Comparison of ENCODE assay signal across 20 cellular contexts in genomic region chr6:42429836-42430235, GRCh38. TPM values are rescaled to one million over a fixed set of nuclear protein-coding genes. Genes with fewer than 3 reads are reported as not detected.
DNase-seq lines count a peak whose midpoint lies in the region; ATAC-seq and TF ChIP-seq lines count a peak whose summit lies in the region.
"Had no signal": no experiment of that assay in that cellular context is flagged by ENCODE, and none has a peak within 500 bp of the region (broad histone marks: within the 10 kb centered on the region; RNA-seq: fewer than 3 reads in every experiment).

No MANE protein-coding gene starts in this region.

- peak overlapping the region; percentile 84 for H3K27ac Mint-ChIP-seq in activated naive CD4-positive, alpha-beta T cell treated with anti-CD3 and anti-CD28 coated beads, Interleukin-2, amount 50 U/mL, for 24 hours
- H3K27ac Mint-ChIP-seq in activated naive CD4-positive, alpha-beta T cell treated with anti-CD3 and anti-CD28 coated beads, Interleukin-2, amount 50 U/mL, for 72 hours = peak overlapping the region in 1 of 2 donors; percentile 89
- peak overlapping the region; percentile 94 to 96 for H3K27ac Mint-ChIP-seq in T-cell
- H3K27ac Mint-ChIP-seq: nephron progenitor cell had no signal

- intact Hi-C loops in spleen (cut with DNase I; ENCODE audit: low total_unique reads) = no loop called here

- H3K9me3 Mint-ChIP-seq in activated naive CD4-positive, alpha-beta T cell treated with anti-CD3 and anti-CD28 coated beads, Interleukin-2, amount 50 U/mL, for 24 hours = peaks cover 7% of the 10 kb centered on the region
- peaks cover 7 to 12% of the 10 kb centered on the region in 2 donors for H3K9me3 Mint-ChIP-seq in activated naive CD4-positive, alpha-beta T cell treated with anti-CD3 and anti-CD28 coated beads, Interleukin-2, amount 50 U/mL, for 72 hours
- peaks cover 0 to 12% (median 8%) of the 10 kb centered on the region in 3 donors for H3K9me3 Mint-ChIP-seq in T-cell

- no peak for DNase-seq in activated naive CD4-positive, alpha-beta T cell treated with anti-CD3 and anti-CD28 coated beads, Interleukin-2, amount 50 U/mL, for 72 hours (ENCODE audit: low spot score in 2 of 2)
- DNase-seq in T-cell (no peak), spleen (peak; percentile 30), NCI-H1048 (lab: John Stamatoyannopoulos, UW) (no peak), hypothalamus (lab: John Stamatoyannopoulos, UW) (no peak)
- DNase-seq: ACHN, C1 segment of cervical spinal cord, dermis blood vessel endothelial cell, GF-D8, left colon, MV-4-11, NCI-H1694 treated with DMSO at 0.1 percent for 48 hours, NCI-H226, NCI-H774, nephron progenitor cell had no signal

- peak overlapping the region; percentile 77 for H3K4me3 Mint-ChIP-seq in activated naive CD4-positive, alpha-beta T cell treated with anti-CD3 and anti-CD28 coated beads, Interleukin-2, amount 50 U/mL, for 24 hours
- H3K4me3 Mint-ChIP-seq in T-cell = peak overlapping the region in 1 of 3 donors; percentile 75
- H3K4me3 Mint-ChIP-seq: nephron progenitor cell had no signal

- H3K27ac ChIP-seq in spleen = peak overlapping the region in 3 of 8 donors; percentile 67 to 77 (median 67)
- H3K27ac ChIP-seq: cardiac muscle cell, KMS-11 had no signal

- peaks cover 0 to 20% (median 16%) of the 10 kb centered on the region in 8 donors for H3K9me3 ChIP-seq in spleen

- H3K36me3 Mint-ChIP-seq in activated naive CD4-positive, alpha-beta T cell treated with anti-CD3 and anti-CD28 coated beads, Interleukin-2, amount 50 U/mL, for 24 hours = peaks cover 17% of the 10 kb centered on the region
- H3K36me3 Mint-ChIP-seq in activated naive CD4-positive, alpha-beta T cell treated with anti-CD3 and anti-CD28 coated beads, Interleukin-2, amount 50 U/mL, for 72 hours = peaks cover 16 to 50% of the 10 kb centered on the region in 2 donors
- H3K36me3 Mint-ChIP-seq in T-cell = peaks cover 30% of the 10 kb centered on the region

- TF ChIP-seq CTCF in spleen (IDR thresholded peaks at IDR 0.05 in 8 of 11, conservative IDR thresholded peaks at IDR 0.05 in 3 of 11) = no peak

- no peak for TF ChIP-seq POLR2A in spleen (IDR thresholded peaks at IDR 0.05)

- H3K4me1 ChIP-seq in spleen = peaks cover 12 to 55% (median 24%) of the 10 kb centered on the region in 6 donors

- POLR2A ChIA-PET in T-cell (lab: Charles Lee) = no interaction called here

- ATAC-seq in activated naive CD4-positive, alpha-beta T cell treated with anti-CD3 and anti-CD28 coated beads, Interleukin-2, amount 50 U/mL, for 72 hours = no peak
- ATAC-seq in T-cell (replicated peaks in 1 of 4) (no peak), esophagus mucosa (peak; percentile 29), HG02870 (IDR thresholded peaks at IDR 0.05; ENCODE audit: unreplicated experiment) (no peak)
- ATAC-seq: left colon had no signal

- 82 to 89% (median 86%) methylated on average over 7 of the region's 7 CpGs for WGBS in spleen, 5 donors

- peaks cover 67% of the 10 kb centered on the region for H3K4me1 Mint-ChIP-seq in activated naive CD4-positive, alpha-beta T cell treated with anti-CD3 and anti-CD28 coated beads, Interleukin-2, amount 50 U/mL, for 24 hours
- H3K4me1 Mint-ChIP-seq in T-cell = peaks cover 48 to 61% (median 56%) of the 10 kb centered on the region in 3 donors

- no peaks in the 10 kb centered on the region for H3K27me3 ChIP-seq in spleen (replicated peaks in 1 of 7)
- H3K27me3 ChIP-seq: cardiac muscle cell had no signal

- no peak overlapping the region for H3K4me3 ChIP-seq in spleen
- H3K4me3 ChIP-seq: cardiac muscle cell had no signal

- CTCF ChIA-PET in T-cell (lab: Charles Lee) = no interaction called here

- no peaks in the 10 kb centered on the region for H3K27me3 Mint-ChIP-seq in activated naive CD4-positive, alpha-beta T cell treated with anti-CD3 and anti-CD28 coated beads, Interleukin-2, amount 50 U/mL, for 24 hours
- H3K27me3 Mint-ChIP-seq in T-cell = no peaks in the 10 kb centered on the region

- peaks cover 0 to 16% (median 0%) of the 10 kb centered on the region in 6 donors for H3K36me3 ChIP-seq in spleen
- H3K36me3 ChIP-seq: cardiac muscle cell had no signal

RNA-seq across cellular contexts. Expression of gene TRERF1, which starts 21.9 kb away (rescaled TPM):
- 10 to 100 TPM in 1 of 2 donors, 1 to 10 TPM in 1; 3.8 to 28.2 TPM for total RNA-seq in activated naive CD4-positive, alpha-beta T cell treated with anti-CD3 and anti-CD28 coated beads, Interleukin-2, amount 50 U/mL, for 72 hours
- total RNA-seq in T-cell (10 to 100 TPM; 20.5 to 52.2 (median 25.6) TPM), esophagus mucosa (7.3 TPM), spleen (10 to 100 TPM in 6 of 7 donors, 1 to 10 TPM in 1; 8.4 to 16.9 (median 14.3) TPM)
- polyA plus RNA-seq in spleen = 1 to 10 TPM; 1.5 to 3.0 (median 2.0) TPM
